In genomic region chr11:10326080-10326964, GRCh38 we compare ENCODE assay signal across 11 cellular contexts. TPM values are rescaled to one million over a fixed set of nuclear protein-coding genes. Genes with fewer than 3 reads are reported as not detected.
A peak's percentile ranks its signal among the peaks of the same experiment; 100 is the strongest.
DNase-seq lines count a peak whose midpoint lies in the region; ATAC-seq, FAIRE-seq and TF ChIP-seq lines count a peak whose summit lies in the region.
"Had no signal": no experiment of that assay in that cellular context is flagged by ENCODE, and none has a peak within 500 bp of the region (broad histone marks: within the 10 kb centered on the region; RNA-seq: fewer than 3 reads in every experiment).

No MANE protein-coding gene starts in this region.

- H3K36me3 ChIP-seq in osteoblast (ENCODE audit: insufficient read depth, low read length) = no peaks in the 10 kb centered on the region

- no peak overlapping the region for H3K4me3 ChIP-seq in A549
- H3K4me3 ChIP-seq in fibroblast of villous mesenchyme (ENCODE audit: low read depth, low read length) = no peak overlapping the region
- no peak overlapping the region for H3K4me3 ChIP-seq in osteoblast (ENCODE audit: insufficient read depth, low read length)

- POLR2A ChIA-PET in A549 (lab: Yijun Ruan, JAX) = interaction anchor here (1.0 to 2.1 kb wide), 4 partner anchors 17 to 567 kb away, joined by 3 to 8 read pairs (median 6); partner anchors contain the start of gene ADM

- WGBS in A549 (ENCODE audit: missing lambda C conversion rate) = 0% methylated on average over 2 of the region's 2 CpGs

- no peak for FAIRE-seq in A549 (lab: Jason Lieb, UNC)

- ATAC-seq in A549 = peak in 1 of 2 experiments; percentile 80; a peak in 3 of 6 replicates

- H3K27me3 ChIP-seq in osteoblast (ENCODE audit: insufficient read depth, low read length) = no peaks in the 10 kb centered on the region

- peak overlapping the region; percentile 50 for H3K4me2 ChIP-seq in A549
- H3K4me2 ChIP-seq in osteoblast (ENCODE audit: insufficient read depth, low read length) = peak overlapping the region; percentile 42

- TF ChIP-seq CTCF in A549 (IDR thresholded peaks at IDR 0.05) (no peak), fibroblast of villous mesenchyme (IDR thresholded peaks at IDR 0.05; ENCODE audit: insufficient read depth, low read depth, low read length) (no peak), osteoblast (IDR thresholded peaks at IDR 0.05; ENCODE audit: extremely low read depth, low read depth, low read length) (no peak)

- TF ChIP-seq POLR2A in A549 (IDR thresholded peaks at IDR 0.05; ENCODE audit: low read length) = no peak

- peaks cover 83% of the 10 kb centered on the region for H3K4me1 ChIP-seq in A549
- H3K4me1 ChIP-seq in osteoblast (ENCODE audit: insufficient read depth, low read length) = peaks cover 86% of the 10 kb centered on the region

- H2AFZ ChIP-seq in osteoblast (ENCODE audit: low read length) = no peak overlapping the region

- CTCF ChIA-PET in A549 (lab: Yijun Ruan, JAX) = interaction anchor here (0.8 to 13.0 kb wide), 12 partner anchors 12 to 820 kb away, joined by 3 to 188 read pairs (median 4); partner anchors contain the start of gene ADM

- 0 out of 5 replicates have a peak, but pooled peaks of 1 of the 2 experiments have one; percentile 32 for TF ChIP-seq RAD21 in A549 (conservative IDR thresholded peaks at IDR 0.05 in 1 of 2, IDR thresholded peaks at IDR 0.05 in 1 of 2)

- H3K27ac ChIP-seq in A549 = peak overlapping the region; percentile 63 to 77
- peak overlapping the region; percentile 92 for H3K27ac ChIP-seq in osteoblast (ENCODE audit: low read depth, low read length)

- no peaks in the 10 kb centered on the region for H4K20me1 ChIP-seq in osteoblast (ENCODE audit: insufficient read depth, low read length)

- TF ChIP-seq EP300 in A549 (IDR thresholded peaks at IDR 0.05) = peak in 1 of 2 experiments; percentile 48; a peak in 1 of 5 replicates

- DNase-seq in A549 (ENCODE audit: low read depth in 1 of 2, low spot score in 1 of 2) (peak in 1 of 2 experiments; percentile 90), NCI-H69 (lab: John Stamatoyannopoulos, UW) (peak; percentile 69), fibroblast of villous mesenchyme (ENCODE audit: low read depth) (peak; percentile 56), osteoblast (ENCODE audit: insufficient read length, low spot score, missing footprints) (no peak), NCI-H446 treated with DMSO at 0.1 percent for 48 hours (lab: John Stamatoyannopoulos, UW) (no peak), putamen (ENCODE audit: low spot score) (no peak), HPDE6-E6E7 (ENCODE audit: extremely low spot score) (no peak)
- DNase-seq in activated T-cell treated with anti-CD3 and anti-CD28 coated beads, Interleukin-2, amount 50 U/mL, for 1 hour = no peak
- DNase-seq: activated naive CD4-positive, alpha-beta T cell treated with Interleukin-2 at 50 U/mL for 16 hours; stimulated activated CD4-positive, alpha-beta T cell treated with anti-CD3 and anti-CD28 coated beads, Interleukin-4, amount 100 ng/mL, for 1 hour; trophoblast cell had no signal

- no peaks in the 10 kb centered on the region for H3K79me2 ChIP-seq in osteoblast (ENCODE audit: insufficient read depth, low read length)

- H3K9me3 ChIP-seq in A549 = 0 out of 3 replicates have a peak, but pooled peaks cover 2% of the 10 kb centered on the region
- no peaks in the 10 kb centered on the region for H3K9me3 ChIP-seq in osteoblast (ENCODE audit: low read depth, low read length)

TF ChIP-seq in A549, 52 proteins besides CTCF, POLR2A, EP300 and RAD21:
- TF ChIP-seq FOSB (CRISPR knock-in tag; IDR thresholded peaks at IDR 0.05) (no peak), JUN (IDR thresholded peaks at IDR 0.05) (0 out of 5 replicates have a peak, but pooled peaks of 1 of the 2 experiments have one; percentile 39), GATA3 (IDR thresholded peaks at IDR 0.05; ENCODE audit: borderline replicate concordance) (peak; percentile 25; the same call in 1 of the 2 replicates), EHMT2 (IDR thresholded peaks at IDR 0.05; ENCODE audit: low read depth) (0 out of 2 replicates have a peak, but pooled peaks have one; percentile 26)

RNA-seq across cellular contexts. Expression of gene ADM, which starts 21.4 kb away (rescaled TPM):
- polyA plus RNA-seq in A549 (2011; rRNA removed) (69.4 and 72.1 TPM in 2 replicates), A549 (2017; fragmentation: RNase III; extraction: RNeasy Plus Mini Kit Qiagen cat#74134 plus additional on column Dnase treatment) (65.8 to 91.3 TPM (median 66.3 TPM) in 3 replicates)
- polyA plus RNA-seq in A549 (2012; cell fraction: cytosol; rRNA removed) = 212 and 216 TPM in 2 replicates
- 370 and 459 TPM in 2 replicates for polyA plus RNA-seq in A549 (2012; cell fraction: nucleus; rRNA removed)
- polyA minus RNA-seq in A549 (2011; rRNA and poly(A)+ RNA removed) = 75.4 and 88.9 TPM in 2 replicates
- total RNA-seq in fibroblast of villous mesenchyme (536 and 925 TPM in 2 replicates), osteoblast (240 and 250 TPM in 2 replicates)

RNA-seq across cellular contexts. Expression of gene SBF2, which starts 32.3 kb away (rescaled TPM):
- polyA plus RNA-seq in A549 (2011; rRNA removed) = 49.6 and 59.0 TPM in 2 replicates
- 12.9 and 14.6 TPM in 2 replicates for polyA plus RNA-seq in A549 (2012; cell fraction: cytosol; rRNA removed)
- polyA plus RNA-seq in A549 (2012; cell fraction: nucleus; rRNA removed) = 15.8 and 20.3 TPM in 2 replicates
- polyA plus RNA-seq in A549 (2017; fragmentation: RNase III; extraction: RNeasy Plus Mini Kit Qiagen cat#74134 plus additional on column Dnase treatment) = 11.1 to 12.5 TPM (median 11.9 TPM) in 3 replicates
- polyA minus RNA-seq in A549 (2011; rRNA and poly(A)+ RNA removed) = 62.9 and 71.0 TPM in 2 replicates
- total RNA-seq in fibroblast of villous mesenchyme = 35.0 and 41.6 TPM in 2 replicates
- 61.2 and 71.0 TPM in 2 replicates for total RNA-seq in osteoblast

Comparison
In these comparisons a context has a peak if more than half of its experiments do, and no peak if none do; other contexts are left out.
1. DNase-seq: peak in NCI-H69 (single experiment) and fibroblast of villous mesenchyme (single experiment); none in osteoblast (single experiment), NCI-H446 treated with DMSO at 0.1 percent for 48 hours (single experiment), putamen (single experiment), activated T-cell treated with anti-CD3 and anti-CD28 coated beads, Interleukin-2, amount 50 U/mL, for 1 hour (single experiment) and HPDE6-E6E7 (single experiment).